Comparison of ENCODE assay signal across 9 cellular contexts in the genomic region with DNA sequence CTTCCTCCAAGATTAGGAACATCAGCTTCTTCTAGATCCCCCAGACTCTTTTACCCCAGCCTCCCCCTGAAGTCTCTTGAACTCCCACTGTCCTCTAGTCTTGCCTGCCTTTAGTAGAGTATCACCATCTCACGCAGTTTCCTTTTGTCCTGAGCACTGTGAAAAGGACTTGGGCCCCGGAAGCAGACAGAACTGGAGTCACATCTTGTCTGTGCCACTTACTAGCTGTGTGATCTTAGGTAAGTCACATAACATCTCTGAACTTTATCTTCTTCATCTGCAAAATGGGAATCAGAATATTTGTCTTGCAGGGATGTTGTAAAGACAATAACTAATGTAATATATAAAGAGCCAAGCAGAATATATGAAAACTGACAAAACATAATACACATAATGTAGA. TPM values are rescaled to one million over a fixed set of nuclear protein-coding genes. Genes with fewer than 3 reads are reported as not detected.
DNase-seq lines count a peak whose midpoint lies in the region; ATAC-seq and TF ChIP-seq lines count a peak whose summit lies in the region.
"Had no signal": no experiment of that assay in that cellular context is flagged by ENCODE, and none has a peak within 500 bp of the region (broad histone marks: within the 10 kb centered on the region; RNA-seq: fewer than 3 reads in every experiment).

No MANE protein-coding gene starts in this region.

- TF ChIP-seq CTCF in lower lobe of right lung (IDR thresholded peaks at IDR 0.05) = no peak
- no peak for TF ChIP-seq CTCF in Caco-2 (IDR thresholded peaks at IDR 0.05; ENCODE audit: insufficient read depth in 1 of 2, low read depth in 1 of 2, low read length in 1 of 2, severe bottlenecking in 1 of 2, unreplicated experiment in 1 of 2)

- H3K27ac ChIP-seq in ACC112 (ENCODE audit: low read depth, low read length) (peak overlapping the region; percentile 90), lower lobe of right lung (peak overlapping the region; percentile 81)

- peak overlapping the region; percentile 97 for H3K27ac Mint-ChIP-seq in T-helper 2 cell treated with Interferon-gamma antibody and Interleukin-4, amounts not matched to agents 5 μg/mL and 100 μg/mL, for 36 hours
- no peak overlapping the region for H3K27ac Mint-ChIP-seq in Caco-2 (ENCODE audit: unreplicated experiment)
- H3K27ac Mint-ChIP-seq: GM23338 had no signal

- H3K27me3 Mint-ChIP-seq in T-helper 2 cell treated with Interferon-gamma antibody and Interleukin-4, amounts not matched to agents 5 μg/mL and 100 μg/mL, for 36 hours (ENCODE audit: low read depth) = no peaks in the 10 kb centered on the region
- peaks cover 2% of the 10 kb centered on the region for H3K27me3 Mint-ChIP-seq in Caco-2 (ENCODE audit: insufficient read depth, unreplicated experiment)

- DNase-seq in T-helper 2 cell treated with Interferon-gamma antibody and Interleukin-4, amounts not matched to agents 5 μg/mL and 100 μg/mL, for 36 hours (ENCODE audit: low spot score) = no peak
- DNase-seq in lower lobe of right lung = no peak
- no peak for DNase-seq in erythroblast (lab: John Stamatoyannopoulos, UW)
- no peak for DNase-seq in Caco-2

- peaks cover 23% of the 10 kb centered on the region for H3K4me1 ChIP-seq in ACC112 (ENCODE audit: control insufficient read depth, insufficient read depth, low read length, unreplicated experiment)
- peaks cover 20% of the 10 kb centered on the region for H3K4me1 ChIP-seq in lower lobe of right lung
- H3K4me1 ChIP-seq in Caco-2 = 0 out of 2 replicates have a peak, but pooled peaks cover 7% of the 10 kb centered on the region

- H3K9me3 ChIP-seq in lower lobe of right lung = no peaks in the 10 kb centered on the region
- no peaks in the 10 kb centered on the region for H3K9me3 ChIP-seq in Caco-2

- peak overlapping the region; percentile 81 for H3K4me3 Mint-ChIP-seq in T-helper 2 cell treated with Interferon-gamma antibody and Interleukin-4, amounts not matched to agents 5 μg/mL and 100 μg/mL, for 36 hours
- no peak overlapping the region for H3K4me3 Mint-ChIP-seq in Caco-2 (ENCODE audit: unreplicated experiment)
- H3K4me3 Mint-ChIP-seq: GM23338 had no signal

- H3K4me3 ChIP-seq in ACC112 (ENCODE audit: low read depth, low read length) (peak overlapping the region; percentile 62), lower lobe of right lung (peak overlapping the region; percentile 43), Caco-2 (ENCODE audit: low read depth, low read length) (no peak overlapping the region)
- H3K4me3 ChIP-seq: GM23338 had no signal

- no TSS peak for BruUV-seq in Caco-2 (replicated peaks; lab: Mats Ljungman, UMichigan)

- peak overlapping the region; percentile 95 for H2AFZ ChIP-seq in ACC112 (ENCODE audit: low read length, unreplicated experiment)
- H2AFZ ChIP-seq: GM23338 had no signal

- POLR2A ChIA-PET in Caco-2 (lab: Charles Lee) = no interaction called here

- H3K4me1 Mint-ChIP-seq in T-helper 2 cell treated with Interferon-gamma antibody and Interleukin-4, amounts not matched to agents 5 μg/mL and 100 μg/mL, for 36 hours (ENCODE audit: low read depth) = peaks cover 47% of the 10 kb centered on the region
- H3K4me1 Mint-ChIP-seq in Caco-2 (ENCODE audit: low read depth, unreplicated experiment) = peaks cover 9% of the 10 kb centered on the region

- no peak for TF ChIP-seq POLR2A in erythroblast (IDR thresholded peaks at IDR 0.05; ENCODE audit: low read length)

- no peaks in the 10 kb centered on the region for H3K79me2 ChIP-seq in ACC112 (ENCODE audit: control insufficient read depth, insufficient read depth, low read length, unreplicated experiment)

- H3K36me3 ChIP-seq in ACC112 (ENCODE audit: insufficient read depth, low read length) (no peaks in the 10 kb centered on the region), lower lobe of right lung (no peaks in the 10 kb centered on the region), Caco-2 (ENCODE audit: control insufficient read depth, insufficient read depth, low read length) (no peaks in the 10 kb centered on the region)

- ATAC-seq in GM21526 (IDR thresholded peaks at IDR 0.05; ENCODE audit: low FRiP score, unreplicated experiment) (peak; percentile 10), lower lobe of right lung (no peak), GM21619 (IDR thresholded peaks at IDR 0.05; ENCODE audit: unreplicated experiment) (no peak), HG03571 (IDR thresholded peaks at IDR 0.05; ENCODE audit: unreplicated experiment) (no peak)
- ATAC-seq: GM23338 had no signal

- CTCF ChIA-PET in Caco-2 (lab: Charles Lee) = no interaction called here

- H3K36me3 Mint-ChIP-seq in T-helper 2 cell treated with Interferon-gamma antibody and Interleukin-4, amounts not matched to agents 5 μg/mL and 100 μg/mL, for 36 hours (ENCODE audit: low read depth) = no peaks in the 10 kb centered on the region
- no peaks in the 10 kb centered on the region for H3K36me3 Mint-ChIP-seq in Caco-2 (ENCODE audit: insufficient read depth, unreplicated experiment)

- H3K27me3 ChIP-seq in ACC112 (ENCODE audit: insufficient read depth, low read length) (no peaks in the 10 kb centered on the region), lower lobe of right lung (ENCODE audit: low read depth) (no peaks in the 10 kb centered on the region), Caco-2 (replicated peaks; ENCODE audit: control insufficient read depth, insufficient read depth, low read length) (no peaks in the 10 kb centered on the region)

- H3K9me3 Mint-ChIP-seq in T-helper 2 cell treated with Interferon-gamma antibody and Interleukin-4, amounts not matched to agents 5 μg/mL and 100 μg/mL, for 36 hours = no peaks in the 10 kb centered on the region
- no peaks in the 10 kb centered on the region for H3K9me3 Mint-ChIP-seq in Caco-2 (ENCODE audit: unreplicated experiment)
- H3K9me3 Mint-ChIP-seq: GM23338 had no signal

- intact Hi-C loops in lower lobe of right lung (cut with DNase I) (no loop called here), Caco-2 (cut with micrococcal nuclease; ENCODE audit: unreplicated experiment) (no loop called here)

RNA-seq across cellular contexts. Expression of a gene that starts 8.4 kb away (rescaled TPM):
- total RNA-seq in lower lobe of right lung (5.4 TPM), Caco-2 (2022) (1.3 and 1.4 TPM in 2 replicates)

RNA-seq across cellular contexts. Expression of a gene that starts 16.1 kb away (rescaled TPM):
- total RNA-seq in lower lobe of right lung = 1,739 TPM
- 1,258 and 1,458 TPM in 2 replicates for total RNA-seq in Caco-2 (2022)
